In the genomic region with DNA sequence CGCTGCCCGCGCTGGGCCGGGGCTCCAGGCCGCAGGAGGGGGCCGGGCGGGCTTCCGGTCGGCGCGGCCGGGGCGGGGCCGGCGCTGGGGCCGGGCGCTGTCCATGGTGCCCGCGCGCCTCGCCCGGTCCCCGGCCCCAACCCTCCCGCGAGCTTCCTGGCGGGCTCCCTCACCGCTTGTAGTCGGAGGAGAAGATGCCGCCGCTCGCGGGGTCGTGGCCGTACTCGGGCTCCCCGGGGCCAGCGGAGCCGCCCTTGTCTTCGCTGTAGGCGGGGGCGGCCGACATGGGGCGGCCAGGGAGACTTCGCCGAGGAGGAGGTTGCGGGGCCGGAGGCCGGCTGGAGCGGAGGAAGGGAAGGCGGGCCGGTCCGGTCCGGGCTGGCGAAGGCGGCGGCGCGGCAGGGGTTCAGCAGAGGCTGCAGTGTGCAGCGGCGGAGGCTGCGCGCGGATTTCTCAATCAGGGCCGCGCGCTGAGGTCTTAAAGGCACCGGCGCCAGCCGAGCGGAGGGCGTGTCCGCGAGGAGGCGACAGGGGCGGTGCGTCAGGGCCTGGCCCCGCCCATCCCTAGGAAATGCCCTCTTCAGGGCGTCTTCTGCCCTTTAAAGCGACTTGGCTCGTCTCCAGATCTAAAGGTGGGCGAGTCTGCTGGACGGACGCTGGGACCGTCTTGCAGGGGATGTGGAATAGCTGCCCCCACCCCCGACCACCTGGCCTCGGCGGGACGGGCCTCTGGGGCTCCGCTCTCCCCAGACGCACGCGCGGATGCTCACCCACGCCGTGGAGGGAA, we compare ENCODE assay signal across 1 cellular context.
TF ChIP-seq lines count a peak whose summit lies in the region.

A gene with protein sequence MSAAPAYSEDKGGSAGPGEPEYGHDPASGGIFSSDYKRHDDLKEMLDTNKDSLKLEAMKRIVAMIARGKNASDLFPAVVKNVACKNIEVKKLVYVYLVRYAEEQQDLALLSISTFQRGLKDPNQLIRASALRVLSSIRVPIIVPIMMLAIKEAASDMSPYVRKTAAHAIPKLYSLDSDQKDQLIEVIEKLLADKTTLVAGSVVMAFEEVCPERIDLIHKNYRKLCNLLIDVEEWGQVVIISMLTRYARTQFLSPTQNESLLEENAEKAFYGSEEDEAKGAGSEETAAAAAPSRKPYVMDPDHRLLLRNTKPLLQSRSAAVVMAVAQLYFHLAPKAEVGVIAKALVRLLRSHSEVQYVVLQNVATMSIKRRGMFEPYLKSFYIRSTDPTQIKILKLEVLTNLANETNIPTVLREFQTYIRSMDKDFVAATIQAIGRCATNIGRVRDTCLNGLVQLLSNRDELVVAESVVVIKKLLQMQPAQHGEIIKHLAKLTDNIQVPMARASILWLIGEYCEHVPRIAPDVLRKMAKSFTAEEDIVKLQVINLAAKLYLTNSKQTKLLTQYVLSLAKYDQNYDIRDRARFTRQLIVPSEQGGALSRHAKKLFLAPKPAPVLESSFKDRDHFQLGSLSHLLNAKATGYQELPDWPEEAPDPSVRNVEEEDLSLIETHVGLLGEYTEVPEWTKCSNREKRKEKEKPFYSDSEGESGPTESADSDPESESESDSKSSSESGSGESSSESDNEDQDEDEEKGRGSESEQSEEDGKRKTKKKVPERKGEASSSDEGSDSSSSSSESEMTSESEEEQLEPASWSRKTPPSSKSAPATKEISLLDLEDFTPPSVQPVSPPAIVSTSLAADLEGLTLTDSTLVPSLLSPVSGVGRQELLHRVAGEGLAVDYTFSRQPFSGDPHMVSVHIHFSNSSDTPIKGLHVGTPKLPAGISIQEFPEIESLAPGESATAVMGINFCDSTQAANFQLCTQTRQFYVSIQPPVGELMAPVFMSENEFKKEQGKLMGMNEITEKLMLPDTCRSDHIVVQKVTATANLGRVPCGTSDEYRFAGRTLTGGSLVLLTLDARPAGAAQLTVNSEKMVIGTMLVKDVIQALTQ (minus strand): TSS at position 455 of the 787 bp plus-strand sequence. CDS start 169 bp downstream, at position 286.

TF ChIP-seq in HepG2, 621 proteins besides CTCF, POLR2A, EP300 and RAD21 (continued from another document and continues in another):
- TF ChIP-seq, protein P1, sequence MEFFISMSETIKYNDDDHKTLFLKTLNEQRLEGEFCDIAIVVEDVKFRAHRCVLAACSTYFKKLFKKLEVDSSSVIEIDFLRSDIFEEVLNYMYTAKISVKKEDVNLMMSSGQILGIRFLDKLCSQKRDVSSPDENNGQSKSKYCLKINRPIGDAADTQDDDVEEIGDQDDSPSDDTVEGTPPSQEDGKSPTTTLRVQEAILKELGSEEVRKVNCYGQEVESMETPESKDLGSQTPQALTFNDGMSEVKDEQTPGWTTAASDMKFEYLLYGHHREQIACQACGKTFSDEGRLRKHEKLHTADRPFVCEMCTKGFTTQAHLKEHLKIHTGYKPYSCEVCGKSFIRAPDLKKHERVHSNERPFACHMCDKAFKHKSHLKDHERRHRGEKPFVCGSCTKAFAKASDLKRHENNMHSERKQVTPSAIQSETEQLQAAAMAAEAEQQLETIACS (CRISPR knock-in tag; IDR thresholded peaks at IDR 0.05) = no peak
- TF ChIP-seq ZFP41 (CRISPR knock-in tag; IDR thresholded peaks at IDR 0.05; ENCODE audit: borderline replicate concordance) (no peak), PAF1 (CRISPR knock-in tag; IDR thresholded peaks at IDR 0.05) (no peak), SIX1 (CRISPR knock-in tag; IDR thresholded peaks at IDR 0.05; ENCODE audit: borderline replicate concordance) (no peak), ZNF569 (CRISPR knock-in tag; IDR thresholded peaks at IDR 0.05; ENCODE audit: borderline replicate concordance) (no peak), SMARCC2 (IDR thresholded peaks at IDR 0.05) (no peak), ZNF343 (CRISPR knock-in tag; IDR thresholded peaks at IDR 0.05) (0 out of 2 replicates have a peak, but pooled peaks have one; percentile 43), ZNF672 (CRISPR knock-in tag; IDR thresholded peaks at IDR 0.05) (no peak), ZNF747 (CRISPR knock-in tag; IDR thresholded peaks at IDR 0.05; ENCODE audit: borderline replicate concordance) (no peak), AGO1 (IDR thresholded peaks at IDR 0.05; ENCODE audit: low read depth, low read length, poor library complexity, severe bottlenecking) (no peak), ASH2L (IDR thresholded peaks at IDR 0.05; ENCODE audit: insufficient read length, low read depth, low read length) (no peak), RELA (CRISPR knock-in tag; IDR thresholded peaks at IDR 0.05) (no peak), POLR2AphosphoS5 (IDR thresholded peaks at IDR 0.05; ENCODE audit: low read depth, low read length) (no peak), ZC3H13 (CRISPR knock-in tag; IDR thresholded peaks at IDR 0.05) (no peak), ZNF776 (CRISPR knock-in tag; IDR thresholded peaks at IDR 0.05) (no peak; the same call in 1 of the 2 replicates), NFIC (IDR thresholded peaks at IDR 0.05; ENCODE audit: low read length) (no peak), ZNF782 (CRISPR knock-in tag; IDR thresholded peaks at IDR 0.05; ENCODE audit: borderline replicate concordance) (no peak), THAP11 (CRISPR knock-in tag; IDR thresholded peaks at IDR 0.05) (peak; percentile 36; the same call in 1 of the 2 replicates), DPF2 (CRISPR knock-in tag; IDR thresholded peaks at IDR 0.05; ENCODE audit: borderline replicate concordance, low read depth) (no peak), SRY (CRISPR knock-in tag; IDR thresholded peaks at IDR 0.05) (peak; percentile 67; the same call in 1 of the 2 replicates), IRF2 (CRISPR knock-in tag; IDR thresholded peaks at IDR 0.05) (no peak), ZNF30 (CRISPR knock-in tag; IDR thresholded peaks at IDR 0.05) (no peak), ZFP36 (IDR thresholded peaks at IDR 0.05; ENCODE audit: borderline replicate concordance, low read depth, low read length, partially characterized antibody) (no peak), ZNF350 (CRISPR knock-in tag; IDR thresholded peaks at IDR 0.05; ENCODE audit: borderline replicate concordance, low read depth) (no peak), FOXA3 (CRISPR knock-in tag; IDR thresholded peaks at IDR 0.05) (no peak)
- TF ChIP-seq, protein P2, sequence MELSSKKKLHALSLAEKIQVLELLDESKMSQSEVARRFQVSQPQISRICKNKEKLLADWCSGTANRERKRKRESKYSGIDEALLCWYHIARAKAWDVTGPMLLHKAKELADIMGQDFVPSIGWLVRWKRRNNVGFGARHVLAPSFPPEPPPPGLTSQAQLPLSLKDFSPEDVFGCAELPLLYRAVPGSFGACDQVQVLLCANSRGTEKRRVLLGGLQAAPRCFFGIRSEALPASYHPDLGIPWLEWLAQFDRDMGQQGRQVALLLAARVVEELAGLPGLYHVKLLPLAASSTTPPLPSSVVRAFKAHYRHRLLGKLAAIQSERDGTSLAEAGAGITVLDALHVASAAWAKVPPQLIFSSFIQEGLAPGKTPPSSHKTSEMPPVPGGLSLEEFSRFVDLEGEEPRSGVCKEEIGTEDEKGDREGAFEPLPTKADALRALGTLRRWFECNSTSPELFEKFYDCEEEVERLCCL (CRISPR knock-in tag; IDR thresholded peaks at IDR 0.05; ENCODE audit: borderline replicate concordance) = no peak
- TF ChIP-seq, protein P3, sequence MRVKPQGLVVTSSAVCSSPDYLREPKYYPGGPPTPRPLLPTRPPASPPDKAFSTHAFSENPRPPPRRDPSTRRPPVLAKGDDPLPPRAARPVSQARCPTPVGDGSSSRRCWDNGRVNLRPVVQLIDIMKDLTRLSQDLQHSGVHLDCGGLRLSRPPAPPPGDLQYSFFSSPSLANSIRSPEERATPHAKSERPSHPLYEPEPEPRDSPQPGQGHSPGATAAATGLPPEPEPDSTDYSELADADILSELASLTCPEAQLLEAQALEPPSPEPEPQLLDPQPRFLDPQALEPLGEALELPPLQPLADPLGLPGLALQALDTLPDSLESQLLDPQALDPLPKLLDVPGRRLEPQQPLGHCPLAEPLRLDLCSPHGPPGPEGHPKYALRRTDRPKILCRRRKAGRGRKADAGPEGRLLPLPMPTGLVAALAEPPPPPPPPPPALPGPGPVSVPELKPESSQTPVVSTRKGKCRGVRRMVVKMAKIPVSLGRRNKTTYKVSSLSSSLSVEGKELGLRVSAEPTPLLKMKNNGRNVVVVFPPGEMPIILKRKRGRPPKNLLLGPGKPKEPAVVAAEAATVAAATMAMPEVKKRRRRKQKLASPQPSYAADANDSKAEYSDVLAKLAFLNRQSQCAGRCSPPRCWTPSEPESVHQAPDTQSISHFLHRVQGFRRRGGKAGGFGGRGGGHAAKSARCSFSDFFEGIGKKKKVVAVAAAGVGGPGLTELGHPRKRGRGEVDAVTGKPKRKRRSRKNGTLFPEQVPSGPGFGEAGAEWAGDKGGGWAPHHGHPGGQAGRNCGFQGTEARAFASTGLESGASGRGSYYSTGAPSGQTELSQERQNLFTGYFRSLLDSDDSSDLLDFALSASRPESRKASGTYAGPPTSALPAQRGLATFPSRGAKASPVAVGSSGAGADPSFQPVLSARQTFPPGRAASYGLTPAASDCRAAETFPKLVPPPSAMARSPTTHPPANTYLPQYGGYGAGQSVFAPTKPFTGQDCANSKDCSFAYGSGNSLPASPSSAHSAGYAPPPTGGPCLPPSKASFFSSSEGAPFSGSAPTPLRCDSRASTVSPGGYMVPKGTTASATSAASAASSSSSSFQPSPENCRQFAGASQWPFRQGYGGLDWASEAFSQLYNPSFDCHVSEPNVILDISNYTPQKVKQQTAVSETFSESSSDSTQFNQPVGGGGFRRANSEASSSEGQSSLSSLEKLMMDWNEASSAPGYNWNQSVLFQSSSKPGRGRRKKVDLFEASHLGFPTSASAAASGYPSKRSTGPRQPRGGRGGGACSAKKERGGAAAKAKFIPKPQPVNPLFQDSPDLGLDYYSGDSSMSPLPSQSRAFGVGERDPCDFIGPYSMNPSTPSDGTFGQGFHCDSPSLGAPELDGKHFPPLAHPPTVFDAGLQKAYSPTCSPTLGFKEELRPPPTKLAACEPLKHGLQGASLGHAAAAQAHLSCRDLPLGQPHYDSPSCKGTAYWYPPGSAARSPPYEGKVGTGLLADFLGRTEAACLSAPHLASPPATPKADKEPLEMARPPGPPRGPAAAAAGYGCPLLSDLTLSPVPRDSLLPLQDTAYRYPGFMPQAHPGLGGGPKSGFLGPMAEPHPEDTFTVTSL (CRISPR knock-in tag; IDR thresholded peaks at IDR 0.05; ENCODE audit: borderline replicate concordance) = no peak
- TF ChIP-seq, protein P4, sequence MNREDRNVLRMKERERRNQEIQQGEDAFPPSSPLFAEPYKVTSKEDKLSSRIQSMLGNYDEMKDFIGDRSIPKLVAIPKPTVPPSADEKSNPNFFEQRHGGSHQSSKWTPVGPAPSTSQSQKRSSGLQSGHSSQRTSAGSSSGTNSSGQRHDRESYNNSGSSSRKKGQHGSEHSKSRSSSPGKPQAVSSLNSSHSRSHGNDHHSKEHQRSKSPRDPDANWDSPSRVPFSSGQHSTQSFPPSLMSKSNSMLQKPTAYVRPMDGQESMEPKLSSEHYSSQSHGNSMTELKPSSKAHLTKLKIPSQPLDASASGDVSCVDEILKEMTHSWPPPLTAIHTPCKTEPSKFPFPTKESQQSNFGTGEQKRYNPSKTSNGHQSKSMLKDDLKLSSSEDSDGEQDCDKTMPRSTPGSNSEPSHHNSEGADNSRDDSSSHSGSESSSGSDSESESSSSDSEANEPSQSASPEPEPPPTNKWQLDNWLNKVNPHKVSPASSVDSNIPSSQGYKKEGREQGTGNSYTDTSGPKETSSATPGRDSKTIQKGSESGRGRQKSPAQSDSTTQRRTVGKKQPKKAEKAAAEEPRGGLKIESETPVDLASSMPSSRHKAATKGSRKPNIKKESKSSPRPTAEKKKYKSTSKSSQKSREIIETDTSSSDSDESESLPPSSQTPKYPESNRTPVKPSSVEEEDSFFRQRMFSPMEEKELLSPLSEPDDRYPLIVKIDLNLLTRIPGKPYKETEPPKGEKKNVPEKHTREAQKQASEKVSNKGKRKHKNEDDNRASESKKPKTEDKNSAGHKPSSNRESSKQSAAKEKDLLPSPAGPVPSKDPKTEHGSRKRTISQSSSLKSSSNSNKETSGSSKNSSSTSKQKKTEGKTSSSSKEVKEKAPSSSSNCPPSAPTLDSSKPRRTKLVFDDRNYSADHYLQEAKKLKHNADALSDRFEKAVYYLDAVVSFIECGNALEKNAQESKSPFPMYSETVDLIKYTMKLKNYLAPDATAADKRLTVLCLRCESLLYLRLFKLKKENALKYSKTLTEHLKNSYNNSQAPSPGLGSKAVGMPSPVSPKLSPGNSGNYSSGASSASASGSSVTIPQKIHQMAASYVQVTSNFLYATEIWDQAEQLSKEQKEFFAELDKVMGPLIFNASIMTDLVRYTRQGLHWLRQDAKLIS (CRISPR knock-in tag; IDR thresholded peaks at IDR 0.05) = no peak
- TF ChIP-seq, protein P5, sequence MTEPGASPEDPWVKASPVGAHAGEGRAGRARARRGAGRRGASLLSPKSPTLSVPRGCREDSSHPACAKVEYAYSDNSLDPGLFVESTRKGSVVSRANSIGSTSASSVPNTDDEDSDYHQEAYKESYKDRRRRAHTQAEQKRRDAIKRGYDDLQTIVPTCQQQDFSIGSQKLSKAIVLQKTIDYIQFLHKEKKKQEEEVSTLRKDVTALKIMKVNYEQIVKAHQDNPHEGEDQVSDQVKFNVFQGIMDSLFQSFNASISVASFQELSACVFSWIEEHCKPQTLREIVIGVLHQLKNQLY (CRISPR knock-in tag; IDR thresholded peaks at IDR 0.05) = no peak
- TF ChIP-seq, protein P6, sequence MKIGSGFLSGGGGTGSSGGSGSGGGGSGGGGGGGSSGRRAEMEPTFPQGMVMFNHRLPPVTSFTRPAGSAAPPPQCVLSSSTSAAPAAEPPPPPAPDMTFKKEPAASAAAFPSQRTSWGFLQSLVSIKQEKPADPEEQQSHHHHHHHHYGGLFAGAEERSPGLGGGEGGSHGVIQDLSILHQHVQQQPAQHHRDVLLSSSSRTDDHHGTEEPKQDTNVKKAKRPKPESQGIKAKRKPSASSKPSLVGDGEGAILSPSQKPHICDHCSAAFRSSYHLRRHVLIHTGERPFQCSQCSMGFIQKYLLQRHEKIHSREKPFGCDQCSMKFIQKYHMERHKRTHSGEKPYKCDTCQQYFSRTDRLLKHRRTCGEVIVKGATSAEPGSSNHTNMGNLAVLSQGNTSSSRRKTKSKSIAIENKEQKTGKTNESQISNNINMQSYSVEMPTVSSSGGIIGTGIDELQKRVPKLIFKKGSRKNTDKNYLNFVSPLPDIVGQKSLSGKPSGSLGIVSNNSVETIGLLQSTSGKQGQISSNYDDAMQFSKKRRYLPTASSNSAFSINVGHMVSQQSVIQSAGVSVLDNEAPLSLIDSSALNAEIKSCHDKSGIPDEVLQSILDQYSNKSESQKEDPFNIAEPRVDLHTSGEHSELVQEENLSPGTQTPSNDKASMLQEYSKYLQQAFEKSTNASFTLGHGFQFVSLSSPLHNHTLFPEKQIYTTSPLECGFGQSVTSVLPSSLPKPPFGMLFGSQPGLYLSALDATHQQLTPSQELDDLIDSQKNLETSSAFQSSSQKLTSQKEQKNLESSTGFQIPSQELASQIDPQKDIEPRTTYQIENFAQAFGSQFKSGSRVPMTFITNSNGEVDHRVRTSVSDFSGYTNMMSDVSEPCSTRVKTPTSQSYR (CRISPR knock-in tag; IDR thresholded peaks at IDR 0.05; ENCODE audit: borderline replicate concordance) = no peak
- TF ChIP-seq, protein P7, sequence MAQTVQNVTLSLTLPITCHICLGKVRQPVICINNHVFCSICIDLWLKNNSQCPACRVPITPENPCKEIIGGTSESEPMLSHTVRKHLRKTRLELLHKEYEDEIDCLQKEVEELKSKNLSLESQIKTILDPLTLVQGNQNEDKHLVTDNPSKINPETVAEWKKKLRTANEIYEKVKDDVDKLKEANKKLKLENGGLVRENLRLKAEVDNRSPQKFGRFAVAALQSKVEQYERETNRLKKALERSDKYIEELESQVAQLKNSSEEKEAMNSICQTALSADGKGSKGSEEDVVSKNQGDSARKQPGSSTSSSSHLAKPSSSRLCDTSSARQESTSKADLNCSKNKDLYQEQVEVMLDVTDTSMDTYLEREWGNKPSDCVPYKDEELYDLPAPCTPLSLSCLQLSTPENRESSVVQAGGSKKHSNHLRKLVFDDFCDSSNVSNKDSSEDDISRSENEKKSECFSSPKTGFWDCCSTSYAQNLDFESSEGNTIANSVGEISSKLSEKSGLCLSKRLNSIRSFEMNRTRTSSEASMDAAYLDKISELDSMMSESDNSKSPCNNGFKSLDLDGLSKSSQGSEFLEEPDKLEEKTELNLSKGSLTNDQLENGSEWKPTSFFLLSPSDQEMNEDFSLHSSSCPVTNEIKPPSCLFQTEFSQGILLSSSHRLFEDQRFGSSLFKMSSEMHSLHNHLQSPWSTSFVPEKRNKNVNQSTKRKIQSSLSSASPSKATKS (CRISPR knock-in tag; IDR thresholded peaks at IDR 0.05) = no peak; the same call in 1 of the 2 replicates
